Comparison of ENCODE assay signal across 1 cellular context in genomic region chr5:107959573-107960279, GRCh38.
TF ChIP-seq lines count a peak whose summit lies in the region.

No MANE protein-coding gene starts in this region.

TF ChIP-seq in GM23338, 12 proteins besides CTCF, POLR2A, EP300 and RAD21 (continued from another document):
- TF ChIP-seq REST (IDR thresholded peaks at IDR 0.05; ENCODE audit: unreplicated experiment) (no peak), ZNF331 (CRISPR knock-in tag; IDR thresholded peaks at IDR 0.05; ENCODE audit: low read depth) (no peak), JUNB (IDR thresholded peaks at IDR 0.05; ENCODE audit: unreplicated experiment) (no peak), EZH2phosphoT487 (IDR thresholded peaks at IDR 0.05; ENCODE audit: unreplicated experiment) (no peak), ETS1 (IDR thresholded peaks at IDR 0.05) (no peak), ZNF114 (CRISPR knock-in tag; IDR thresholded peaks at IDR 0.05) (no peak), POLR2AphosphoS5 (IDR thresholded peaks at IDR 0.05; ENCODE audit: low read depth) (no peak)
